In genomic region chr19:45632468-45633196, GRCh38 we compare ENCODE assay signal across 8 cellular contexts. TPM values are rescaled to one million over a fixed set of nuclear protein-coding genes. Genes with fewer than 3 reads are reported as not detected.
DNase-seq lines count a peak whose midpoint lies in the region; ATAC-seq and TF ChIP-seq lines count a peak whose summit lies in the region.

No MANE protein-coding gene starts in this region.

- H3K27ac Mint-ChIP-seq in activated B cell treated with CpG ODN at 0.5 μM for 24 hours: no peak overlapping the region

- H3F3A ChIP-seq in MM.1S (ENCODE audit: insufficient read depth, low read length): peaks cover 7% of the 10 kb centered on the region; the same call in 1 of the 2 replicates

- H3K27ac ChIP-seq in testis (no peak overlapping the region), MM.1S (ENCODE audit: low read length) (no peak overlapping the region)

- H3K27me3 Mint-ChIP-seq in activated B cell treated with CpG ODN at 0.5 μM for 24 hours: no peaks in the 10 kb centered on the region

- no peaks in the 10 kb centered on the region for H3K9me2 ChIP-seq in MM.1S (replicated peaks; ENCODE audit: insufficient read depth, low read length)

- H3K4me3 Mint-ChIP-seq in activated B cell treated with CpG ODN at 0.5 μM for 24 hours: no peak overlapping the region

- H3K4me3 ChIP-seq in MG63 (no peak overlapping the region), lower leg skin (ENCODE audit: low read depth, poor library complexity, severe bottlenecking) (no peak overlapping the region), testis (peak overlapping the region in 1 of 2 donors; percentile 23), MM.1S (ENCODE audit: low read length) (no peak overlapping the region)

- peak; percentile 42 for ATAC-seq in activated B cell treated with CpG ODN at 0.5 μM for 24 hours (ENCODE audit: low read depth)

- CTCF ChIA-PET in activated B cell treated with CpG ODN at 0.5 μM for 24 hours (lab: Charles Lee): no interaction called here

- no peaks in the 10 kb centered on the region for H3K79me2 ChIP-seq in MM.1S (ENCODE audit: low read length)

- H3K9me3 Mint-ChIP-seq in activated B cell treated with CpG ODN at 0.5 μM for 24 hours: no peaks in the 10 kb centered on the region

- no peak for TF ChIP-seq POLR2A in lower leg skin (IDR thresholded peaks at IDR 0.05)
- no peak for TF ChIP-seq POLR2A in testis (IDR thresholded peaks at IDR 0.05)

- 49% methylated on average over 26 to 27 of the region's 27 CpGs for WGBS in lower leg skin, 2 donors
- 42 to 55% methylated on average over 25 to 27 of the region's 27 CpGs for WGBS in testis, 2 donors

- H3K36me3 Mint-ChIP-seq in activated B cell treated with CpG ODN at 0.5 μM for 24 hours (ENCODE audit: low read depth): peaks cover 38% of the 10 kb centered on the region

- peaks cover 14% of the 10 kb centered on the region for H3K4me1 Mint-ChIP-seq in activated B cell treated with CpG ODN at 0.5 μM for 24 hours

- H3K9me3 ChIP-seq in MG63 (no peaks in the 10 kb centered on the region), testis (no peaks in the 10 kb centered on the region), MM.1S (replicated peaks; ENCODE audit: insufficient read depth, low read length) (no peaks in the 10 kb centered on the region)

- H3K36me3 ChIP-seq in MG63 (peaks cover 24% of the 10 kb centered on the region), testis (ENCODE audit: low read depth, missing control alignments) (no peaks in the 10 kb centered on the region), MM.1S (replicated peaks; ENCODE audit: insufficient read depth, low read length) (no peaks in the 10 kb centered on the region)

- no peak overlapping the region for H3K9ac ChIP-seq in MM.1S (ENCODE audit: low read length)

- H4K20me1 ChIP-seq in MM.1S (ENCODE audit: insufficient read depth, low read length): no peaks in the 10 kb centered on the region

- POLR2A ChIA-PET in activated B cell treated with CpG ODN at 0.5 μM for 24 hours (lab: Charles Lee): interaction anchor here (0.7 to 2.5 kb wide), 3 partner anchors 9 to 147 kb away, joined by 3 to 16 read pairs (median 3); no protein-coding TSS in a partner anchor

- peak; percentile 67 for DNase-seq in DMS153 (lab: John Stamatoyannopoulos, UW)
- DNase-seq in MG63: peak; percentile 99
- DNase-seq in activated B cell treated with CpG ODN at 0.5 μM for 24 hours: peak; percentile 42
- peak; percentile 52 to 80 for DNase-seq in dermis microvascular lymphatic vessel endothelial cell (ENCODE audit: low read depth in 2 of 2)
- peak; percentile 77 to 90 for DNase-seq in lower leg skin (ENCODE audit: low spot score in 2 of 2)
- peak; percentile 70 for DNase-seq in testis
- DNase-seq in MM.1S: no peak
- DNase-seq in middle frontal gyrus (ENCODE audit: extremely low spot score, low spot score): no peak

- H3K4me1 ChIP-seq in testis (no peaks in the 10 kb centered on the region), MM.1S (ENCODE audit: low read length) (peaks cover 8% of the 10 kb centered on the region; the same call in 1 of the 2 replicates)

- TF ChIP-seq CTCF in activated B cell treated with CpG ODN at 0.5 μM for 24 hours (IDR thresholded peaks at IDR 0.05): no peak
- TF ChIP-seq CTCF in lower leg skin (IDR thresholded peaks at IDR 0.05): no peak
- no peak for TF ChIP-seq CTCF in testis (IDR thresholded peaks at IDR 0.05)
- TF ChIP-seq CTCF in MM.1S (IDR thresholded peaks at IDR 0.05; ENCODE audit: low read length): no peak

- H3K27me3 ChIP-seq in MG63 (no peaks in the 10 kb centered on the region), testis (no peaks in the 10 kb centered on the region), MM.1S (replicated peaks; ENCODE audit: insufficient read depth, low read length) (no peaks in the 10 kb centered on the region)

- H3K4me2 ChIP-seq in MM.1S (ENCODE audit: low read depth, low read length): no peak overlapping the region

- no peak overlapping the region for H2AFZ ChIP-seq in MM.1S (ENCODE audit: low read length)

- intact Hi-C loops in activated B cell treated with CpG ODN at 0.5 μM for 24 hours (cut with micrococcal nuclease): no loop called here
- intact Hi-C loops in lower leg skin (cut with DNase I; ENCODE audit: low total_unique reads): no loop called here
- intact Hi-C loops in testis (cut with DNase I; ENCODE audit: low total_unique reads): no loop called here

RNA-seq across cellular contexts. Expression of gene EML2, which starts 6.6 kb away (rescaled TPM):
- 10.9 and 22.0 TPM in 2 replicates for total RNA-seq in MG63 (2014; rRNA removed; shearing (Covaris generic); ENCODE audit: low replicate concordance)
- total RNA-seq in activated B cell treated with CpG ODN at 0.5 μM for 24 hours (73.8 and 97.7 TPM in 2 replicates), dermis microvascular lymphatic vessel endothelial cell (11.1 and 15.7 TPM in 2 replicates), lower leg skin (100 to 1,000 TPM in 1 of 4 donors, 10 to 100 TPM in 3; 85.6 to 101 (median 89.4) TPM), testis (10 to 100 TPM; 36.3 to 48.4 TPM)
- 28.5 TPM for polyA plus RNA-seq in testis (ENCODE audit: insufficient read depth, low read depth, low replicate concordance)

RNA-seq across cellular contexts. Expression of gene GPR4, which starts 30.6 kb away (rescaled TPM):
- not detected in 2 replicates for total RNA-seq in MG63 (2014; rRNA removed; shearing (Covaris generic); ENCODE audit: low replicate concordance)
- total RNA-seq in activated B cell treated with CpG ODN at 0.5 μM for 24 hours (not detected in 2 replicates), dermis microvascular lymphatic vessel endothelial cell (1.0 and 1.5 TPM in 2 replicates), lower leg skin (1 to 10 TPM in 1 of 4 donors, under 1 TPM in 3; 0.34 to 1.0 (median 0.70) TPM), testis (1 to 10 TPM in 1 of 2 donors, under 1 TPM in 1; 0.81 to 1.9 TPM)
- polyA plus RNA-seq in testis (ENCODE audit: insufficient read depth, low read depth, low replicate concordance): 3.2 TPM

RNA-seq across cellular contexts. Expression of gene GIPR, which starts 35.4 kb away (rescaled TPM):
- total RNA-seq in MG63 (2014; rRNA removed; shearing (Covaris generic); ENCODE audit: low replicate concordance): not detected in 2 replicates
- 0.49 and 0.69 TPM in 2 replicates for total RNA-seq in activated B cell treated with CpG ODN at 0.5 μM for 24 hours
- total RNA-seq in dermis microvascular lymphatic vessel endothelial cell: 0.13 TPM in 1 of 2 replicates, not detected in the other
- 1 to 10 TPM; 1.4 to 3.9 (median 2.0) TPM for total RNA-seq in lower leg skin
- total RNA-seq in testis: under 1 TPM; 0.16 to 0.74 TPM
- 0.50 TPM for polyA plus RNA-seq in testis (ENCODE audit: insufficient read depth, low read depth, low replicate concordance)

RNA-seq across cellular contexts. Expression of gene OPA3, which starts 48.0 kb away (rescaled TPM):
- total RNA-seq in MG63 (2014; rRNA removed; shearing (Covaris generic); ENCODE audit: low replicate concordance): 21.2 and 28.7 TPM in 2 replicates
- 12.0 and 14.4 TPM in 2 replicates for total RNA-seq in activated B cell treated with CpG ODN at 0.5 μM for 24 hours
- total RNA-seq in dermis microvascular lymphatic vessel endothelial cell: 4.1 and 5.6 TPM in 2 replicates
- total RNA-seq in lower leg skin: 10 to 100 TPM in 3 of 4 donors, 1 to 10 TPM in 1; 4.4 to 15.7 (median 12.7) TPM
- 10 to 100 TPM; 18.3 to 19.3 TPM for total RNA-seq in testis
- polyA plus RNA-seq in testis (ENCODE audit: insufficient read depth, low read depth, low replicate concordance): 20.9 TPM

RNA-seq across cellular contexts. Expression of gene SNRPD2, which starts 59.1 kb away (rescaled TPM):
- total RNA-seq in MG63 (2014; rRNA removed; shearing (Covaris generic); ENCODE audit: low replicate concordance): 488 and 700 TPM in 2 replicates
- total RNA-seq in activated B cell treated with CpG ODN at 0.5 μM for 24 hours (507 and 570 TPM in 2 replicates), dermis microvascular lymphatic vessel endothelial cell (222 and 396 TPM in 2 replicates), lower leg skin (100 to 1,000 TPM; 144 to 223 (median 161) TPM), testis (100 to 1,000 TPM; 111 to 128 TPM)
- polyA plus RNA-seq in testis (ENCODE audit: insufficient read depth, low read depth, low replicate concordance): 242 TPM

Comparison
In these comparisons a context has a peak if more than half of its experiments do, and no peak if none do; other contexts are left out.
1. DNase-seq: peak in DMS153 (single experiment), MG63 (single experiment), activated B cell treated with CpG ODN at 0.5 μM for 24 hours (single experiment), dermis microvascular lymphatic vessel endothelial cell (2 of 2), lower leg skin (2 of 2) and testis (single experiment); none in MM.1S (single experiment) and middle frontal gyrus (single experiment).